1 cellular context compared by ENCODE assay signal in genomic region chr2:36967236-36967876, GRCh38.
TF ChIP-seq lines count a peak whose summit lies in the region.

No MANE protein-coding gene starts in this region.

TF ChIP-seq in HepG2, 621 proteins besides CTCF, POLR2A, EP300 and RAD21 (continued from another document and continues in another):
- TF ChIP-seq RBAK (CRISPR knock-in tag; IDR thresholded peaks at IDR 0.05) (no peak), ZNF382 (CRISPR knock-in tag; IDR thresholded peaks at IDR 0.05; ENCODE audit: borderline replicate concordance) (no peak), KLF6 (CRISPR knock-in tag; IDR thresholded peaks at IDR 0.05) (no peak), ZNF574 (CRISPR knock-in tag; IDR thresholded peaks at IDR 0.05) (no peak), ZMYM3 (CRISPR knock-in tag; IDR thresholded peaks at IDR 0.05) (no peak), ZFAT (CRISPR knock-in tag; conservative IDR thresholded peaks at IDR 0.05) (no peak), NCOA5 (CRISPR knock-in tag; IDR thresholded peaks at IDR 0.05) (no peak), SMAD9 (CRISPR knock-in tag; IDR thresholded peaks at IDR 0.05) (no peak), SMARCE1 (IDR thresholded peaks at IDR 0.05; ENCODE audit: borderline replicate concordance) (no peak), ERF (CRISPR knock-in tag; IDR thresholded peaks at IDR 0.05) (no peak), THYN1 (CRISPR knock-in tag; IDR thresholded peaks at IDR 0.05; ENCODE audit: borderline replicate concordance, low read depth) (no peak), ZNF296 (CRISPR knock-in tag; conservative IDR thresholded peaks at IDR 0.05) (no peak), ZNF605 (CRISPR knock-in tag; IDR thresholded peaks at IDR 0.05) (no peak), SOX5 (CRISPR knock-in tag; IDR thresholded peaks at IDR 0.05; ENCODE audit: borderline replicate concordance) (peak; percentile 72; the same call in 1 of the 2 replicates), KMT2B (CRISPR knock-in tag; IDR thresholded peaks at IDR 0.05) (peak; percentile 59; the same call in 1 of the 2 replicates), HNF4A (CRISPR knock-in tag; IDR thresholded peaks at IDR 0.05) (0 out of 2 replicates have a peak, but pooled peaks have one; percentile 20), ZEB1 (IDR thresholded peaks at IDR 0.05; ENCODE audit: insufficient replicate concordance, low read depth) (peak; percentile 91), ZNF484 (CRISPR knock-in tag; IDR thresholded peaks at IDR 0.05; ENCODE audit: borderline replicate concordance, low read depth) (no peak), MED1 (CRISPR knock-in tag; IDR thresholded peaks at IDR 0.05) (no peak), RBFOX2 (IDR thresholded peaks at IDR 0.05; ENCODE audit: low read depth, low read length) (no peak), TEF (CRISPR knock-in tag; IDR thresholded peaks at IDR 0.05) (no peak; the same call in 1 of the 2 replicates), SOX6 (IDR thresholded peaks at IDR 0.05) (no peak), SOX6 (CRISPR knock-in tag; IDR thresholded peaks at IDR 0.05) (peak; percentile 88), ZNF260 (CRISPR knock-in tag; IDR thresholded peaks at IDR 0.05; ENCODE audit: borderline replicate concordance, low read depth) (no peak), ZBTB37 (CRISPR knock-in tag; IDR thresholded peaks at IDR 0.05) (peak; percentile 80; the same call in 1 of the 2 replicates), ZNF33A (CRISPR knock-in tag; IDR thresholded peaks at IDR 0.05; ENCODE audit: borderline replicate concordance) (no peak), ELF3 (CRISPR knock-in tag; IDR thresholded peaks at IDR 0.05) (peak; percentile 67), ZBTB7B (CRISPR knock-in tag; IDR thresholded peaks at IDR 0.05) (no peak), ZNF7 (CRISPR knock-in tag; IDR thresholded peaks at IDR 0.05) (no peak), HIVEP1 (CRISPR knock-in tag; IDR thresholded peaks at IDR 0.05) (no peak), ZNF253 (CRISPR knock-in tag; IDR thresholded peaks at IDR 0.05; ENCODE audit: borderline replicate concordance) (no peak), ZNF674 (CRISPR knock-in tag; IDR thresholded peaks at IDR 0.05; ENCODE audit: low read depth) (no peak; the same call in 1 of the 2 replicates), ZNF20 (CRISPR knock-in tag; IDR thresholded peaks at IDR 0.05) (no peak), MED13 (CRISPR knock-in tag; IDR thresholded peaks at IDR 0.05) (no peak), TGIF2 (CRISPR knock-in tag; IDR thresholded peaks at IDR 0.05) (peak; percentile 74; the same call in 1 of the 2 replicates), ATF1 (CRISPR knock-in tag; IDR thresholded peaks at IDR 0.05) (peak; percentile 61; the same call in 1 of the 2 replicates), RFX3 (CRISPR knock-in tag; IDR thresholded peaks at IDR 0.05) (no peak), ZSCAN9 (CRISPR knock-in tag; IDR thresholded peaks at IDR 0.05; ENCODE audit: borderline replicate concordance) (0 out of 2 replicates have a peak, but pooled peaks have one; percentile 42), ZNF780A (CRISPR knock-in tag; IDR thresholded peaks at IDR 0.05) (0 out of 2 replicates have a peak, but pooled peaks have one; percentile 73), JDP2 (CRISPR knock-in tag; IDR thresholded peaks at IDR 0.05; ENCODE audit: borderline replicate concordance) (no peak; the same call in 1 of the 2 replicates), ZNF274 (CRISPR knock-in tag; IDR thresholded peaks at IDR 0.05) (no peak), THAP11 (CRISPR knock-in tag; IDR thresholded peaks at IDR 0.05) (peak; percentile 79), ZNF431 (CRISPR knock-in tag; IDR thresholded peaks at IDR 0.05; ENCODE audit: borderline replicate concordance, low read depth) (no peak), NFE2 (CRISPR knock-in tag; IDR thresholded peaks at IDR 0.05) (no peak), ZNF234 (CRISPR knock-in tag; conservative IDR thresholded peaks at IDR 0.05) (no peak), HHEX (CRISPR knock-in tag; IDR thresholded peaks at IDR 0.05) (peak; percentile 55), ZNF724P (CRISPR knock-in tag; IDR thresholded peaks at IDR 0.05; ENCODE audit: borderline replicate concordance) (no peak), RNF219 (CRISPR knock-in tag; IDR thresholded peaks at IDR 0.05) (no peak), HMGXB3 (CRISPR knock-in tag; IDR thresholded peaks at IDR 0.05; ENCODE audit: borderline replicate concordance) (peak; percentile 51; the same call in 1 of the 2 replicates), GPN1 (CRISPR knock-in tag; IDR thresholded peaks at IDR 0.05; ENCODE audit: borderline replicate concordance) (no peak), MXD1 (CRISPR knock-in tag; IDR thresholded peaks at IDR 0.05) (no peak), MIXL1 (CRISPR knock-in tag; IDR thresholded peaks at IDR 0.05) (peak; percentile 46; the same call in 1 of the 2 replicates), POLR2AphosphoS2 (IDR thresholded peaks at IDR 0.05; ENCODE audit: low read depth, low read length) (no peak), CHD2 (IDR thresholded peaks at IDR 0.05; ENCODE audit: low read depth, low read length) (no peak), BHLHE40 (IDR thresholded peaks at IDR 0.05; ENCODE audit: low read length) (no peak)
- TF ChIP-seq, protein P1, sequence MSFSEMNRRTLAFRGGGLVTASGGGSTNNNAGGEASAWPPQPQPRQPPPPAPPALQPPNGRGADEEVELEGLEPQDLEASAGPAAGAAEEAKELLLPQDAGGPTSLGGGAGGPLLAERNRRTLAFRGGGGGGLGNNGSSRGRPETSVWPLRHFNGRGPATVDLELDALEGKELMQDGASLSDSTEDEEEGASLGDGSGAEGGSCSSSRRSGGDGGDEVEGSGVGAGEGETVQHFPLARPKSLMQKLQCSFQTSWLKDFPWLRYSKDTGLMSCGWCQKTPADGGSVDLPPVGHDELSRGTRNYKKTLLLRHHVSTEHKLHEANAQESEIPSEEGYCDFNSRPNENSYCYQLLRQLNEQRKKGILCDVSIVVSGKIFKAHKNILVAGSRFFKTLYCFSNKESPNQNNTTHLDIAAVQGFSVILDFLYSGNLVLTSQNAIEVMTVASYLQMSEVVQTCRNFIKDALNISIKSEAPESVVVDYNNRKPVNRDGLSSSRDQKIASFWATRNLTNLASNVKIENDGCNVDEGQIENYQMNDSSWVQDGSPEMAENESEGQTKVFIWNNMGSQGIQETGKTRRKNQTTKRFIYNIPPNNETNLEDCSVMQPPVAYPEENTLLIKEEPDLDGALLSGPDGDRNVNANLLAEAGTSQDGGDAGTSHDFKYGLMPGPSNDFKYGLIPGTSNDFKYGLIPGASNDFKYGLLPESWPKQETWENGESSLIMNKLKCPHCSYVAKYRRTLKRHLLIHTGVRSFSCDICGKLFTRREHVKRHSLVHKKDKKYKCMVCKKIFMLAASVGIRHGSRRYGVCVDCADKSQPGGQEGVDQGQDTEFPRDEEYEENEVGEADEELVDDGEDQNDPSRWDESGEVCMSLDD (CRISPR knock-in tag; IDR thresholded peaks at IDR 0.05; ENCODE audit: borderline replicate concordance): 0 out of 2 replicates have a peak, but pooled peaks have one; percentile 21
- TF ChIP-seq, protein P2, sequence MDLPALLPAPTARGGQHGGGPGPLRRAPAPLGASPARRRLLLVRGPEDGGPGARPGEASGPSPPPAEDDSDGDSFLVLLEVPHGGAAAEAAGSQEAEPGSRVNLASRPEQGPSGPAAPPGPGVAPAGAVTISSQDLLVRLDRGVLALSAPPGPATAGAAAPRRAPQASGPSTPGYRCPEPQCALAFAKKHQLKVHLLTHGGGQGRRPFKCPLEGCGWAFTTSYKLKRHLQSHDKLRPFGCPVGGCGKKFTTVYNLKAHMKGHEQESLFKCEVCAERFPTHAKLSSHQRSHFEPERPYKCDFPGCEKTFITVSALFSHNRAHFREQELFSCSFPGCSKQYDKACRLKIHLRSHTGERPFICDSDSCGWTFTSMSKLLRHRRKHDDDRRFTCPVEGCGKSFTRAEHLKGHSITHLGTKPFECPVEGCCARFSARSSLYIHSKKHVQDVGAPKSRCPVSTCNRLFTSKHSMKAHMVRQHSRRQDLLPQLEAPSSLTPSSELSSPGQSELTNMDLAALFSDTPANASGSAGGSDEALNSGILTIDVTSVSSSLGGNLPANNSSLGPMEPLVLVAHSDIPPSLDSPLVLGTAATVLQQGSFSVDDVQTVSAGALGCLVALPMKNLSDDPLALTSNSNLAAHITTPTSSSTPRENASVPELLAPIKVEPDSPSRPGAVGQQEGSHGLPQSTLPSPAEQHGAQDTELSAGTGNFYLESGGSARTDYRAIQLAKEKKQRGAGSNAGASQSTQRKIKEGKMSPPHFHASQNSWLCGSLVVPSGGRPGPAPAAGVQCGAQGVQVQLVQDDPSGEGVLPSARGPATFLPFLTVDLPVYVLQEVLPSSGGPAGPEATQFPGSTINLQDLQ (CRISPR knock-in tag; IDR thresholded peaks at IDR 0.05): no peak
